ENCODE assay signal across 14 cellular contexts in the genomic region with DNA sequence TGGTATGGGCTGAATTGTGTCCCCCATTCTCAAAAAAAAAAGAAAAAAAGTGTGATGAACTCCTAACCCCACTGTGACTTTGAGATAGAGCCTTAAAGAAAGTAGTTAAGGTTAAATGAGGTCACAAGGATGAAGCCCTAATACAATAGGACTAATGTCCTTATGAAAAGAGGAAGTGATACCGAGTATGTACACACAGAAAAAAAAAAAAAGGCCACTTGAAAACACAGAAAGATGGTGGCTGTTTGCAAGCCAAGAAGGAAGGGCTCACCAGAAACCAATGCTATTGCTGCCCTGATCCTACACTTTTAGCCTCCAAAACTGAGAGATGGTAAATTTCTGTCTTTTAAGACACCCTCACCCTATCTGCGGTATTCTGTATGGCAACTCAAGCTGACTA.
A peak's percentile ranks its signal among the peaks of the same experiment; 100 is the strongest.
DNase-seq lines count a peak whose midpoint lies in the region; ATAC-seq lines count a peak whose summit lies in the region.
"Had no signal": no experiment of that assay in that cellular context is flagged by ENCODE, and none has a peak within 500 bp of the region (broad histone marks: within the 10 kb centered on the region; RNA-seq: fewer than 3 reads in every experiment).

No MANE protein-coding gene starts in this region.

- peaks cover 0 to 3% (median 0%) of the 10 kb centered on the region in 7 donors for H3K9me3 Mint-ChIP-seq in naive B cell

- no peak overlapping the region for H3K4me3 Mint-ChIP-seq in naive B cell
- H3K4me3 Mint-ChIP-seq: activated naive CD8-positive, alpha-beta T cell treated with anti-CD3 and anti-CD28 coated beads, Interleukin-2, amount 10 ng/mL, durations not matched to agents 7 days and 5 days; neural progenitor cell had no signal

- ATAC-seq in HG02759 (IDR thresholded peaks at IDR 0.05; ENCODE audit: unreplicated experiment): peak; percentile 96
- peak; percentile 96 for ATAC-seq in HG03521 (IDR thresholded peaks at IDR 0.05; ENCODE audit: unreplicated experiment)
- peak; percentile 28 to 46 for ATAC-seq in naive B cell (ENCODE audit: low read depth in 2 of 2)
- no peak for ATAC-seq in Right ventricle myocardium superior (ENCODE audit: poor library complexity)

- intact Hi-C loops in Right ventricle myocardium superior (cut with DNase I): no loop called here

- no peaks in the 10 kb centered on the region for H3K27me3 Mint-ChIP-seq in naive B cell
- H3K27me3 Mint-ChIP-seq: activated naive CD8-positive, alpha-beta T cell treated with anti-CD3 and anti-CD28 coated beads, Interleukin-2, amount 10 ng/mL, durations not matched to agents 7 days and 5 days had no signal

- DNase-seq in DMS153 (lab: John Stamatoyannopoulos, UW) (peak; percentile 59), DMS153 treated with DMSO at 0.1 percent for 48 hours (lab: John Stamatoyannopoulos, UW; ENCODE audit: unreplicated experiment) (no peak), naive B cell (no peak), Right ventricle myocardium superior (no peak), activated T-cell treated with anti-CD3 and anti-CD28 coated beads for 4 hours (no peak)
- DNase-seq in activated T-cell treated with anti-CD3 and anti-CD28 coated beads, Interleukin-2, amount 50 U/mL, for 48 hours: no peak
- DNase-seq: activated naive CD8-positive, alpha-beta T cell treated with anti-CD3 and anti-CD28 coated beads, Interleukin-2, amount 10 ng/mL, durations not matched to agents 7 days and 5 days; GDM1; NCI-H524 treated with DMSO at 0.1 percent for 48 hours; stimulated activated CD4-positive, alpha-beta T cell treated with anti-CD3 and anti-CD28 coated beads, Interleukin-4, amount 100 ng/mL, for 1 hour; transverse colon had no signal

- no peaks in the 10 kb centered on the region for H3K36me3 Mint-ChIP-seq in naive B cell
- H3K36me3 Mint-ChIP-seq: activated naive CD8-positive, alpha-beta T cell treated with anti-CD3 and anti-CD28 coated beads, Interleukin-2, amount 10 ng/mL, durations not matched to agents 7 days and 5 days; neural progenitor cell had no signal

- peaks cover 0 to 4% (median 0%) of the 10 kb centered on the region in 3 donors for H3K4me1 Mint-ChIP-seq in naive B cell
- H3K4me1 Mint-ChIP-seq: activated naive CD8-positive, alpha-beta T cell treated with anti-CD3 and anti-CD28 coated beads, Interleukin-2, amount 10 ng/mL, durations not matched to agents 7 days and 5 days had no signal

- no peak overlapping the region for H3K27ac Mint-ChIP-seq in naive B cell
- H3K27ac Mint-ChIP-seq: activated naive CD8-positive, alpha-beta T cell treated with anti-CD3 and anti-CD28 coated beads, Interleukin-2, amount 10 ng/mL, durations not matched to agents 7 days and 5 days; neural progenitor cell had no signal
